14 cellular contexts compared by ENCODE assay signal in genomic region chr5:91848453-91848852, GRCh38.
DNase-seq lines count a peak whose midpoint lies in the region; ATAC-seq lines count a peak whose summit lies in the region.
"Had no signal": no experiment of that assay in that cellular context is flagged by ENCODE, and none has a peak within 500 bp of the region (broad histone marks: within the 10 kb centered on the region; RNA-seq: fewer than 3 reads in every experiment).

No MANE protein-coding gene starts in this region.

- no peak overlapping the region for H3K4me3 ChIP-seq in mesodermal cell (ENCODE audit: extremely low read depth, insufficient read depth, low read length, poor library complexity, severe bottlenecking)
- H3K4me3 ChIP-seq: HAP-1, left lung, prostate gland, upper lobe of left lung had no signal

- peak; percentile 10 for DNase-seq in GM03348 (ENCODE audit: low spot score)
- peak; percentile 86 for DNase-seq in NCI-H226
- DNase-seq in brain pericyte (ENCODE audit: low read depth, low spot score): peak; percentile 44
- DNase-seq in SHP77 treated with DMSO at 0.1 percent for 48 hours (lab: John Stamatoyannopoulos, UW): no peak
- no peak for DNase-seq in NCI-H1930 (lab: John Stamatoyannopoulos, UW)
- DNase-seq in NCI-H2171 treated with DMSO at 0.1 percent for 48 hours (lab: John Stamatoyannopoulos, UW): no peak
- DNase-seq: activated CD4-positive, alpha-beta T cell treated with anti-CD3 and anti-CD28 coated beads, Interleukin-2, amount 50 U/mL, for 1 hour; left lung; NCI-H187 treated with DMSO at 0.1 percent for 48 hours; upper lobe of left lung had no signal

- no peaks in the 10 kb centered on the region for H3K36me3 ChIP-seq in mesodermal cell (ENCODE audit: control insufficient read depth, insufficient read depth, low read length)
- H3K36me3 ChIP-seq: HAP-1, left lung, prostate gland, upper lobe of left lung had no signal

- no peak for ATAC-seq in HG03045 (IDR thresholded peaks at IDR 0.05; ENCODE audit: unreplicated experiment)
- ATAC-seq: left lung had no signal

- H3K9me3 ChIP-seq in mesodermal cell (ENCODE audit: control insufficient read depth, low read length): no peaks in the 10 kb centered on the region
- H3K9me3 ChIP-seq: HAP-1, left lung, prostate gland, upper lobe of left lung had no signal

- H3K27ac ChIP-seq in mesodermal cell (ENCODE audit: low read depth, low read length, severe bottlenecking): peak overlapping the region; percentile 90
- H3K27ac ChIP-seq: left lung, prostate gland, upper lobe of left lung had no signal

- no CpG with 5 or more reads among the region's 3 CpGs for WGBS in mesodermal cell (ENCODE audit: insufficient coverage in 2 of 2), 2 experiments

- H3K4me1 ChIP-seq in mesodermal cell (ENCODE audit: control insufficient read depth, insufficient read depth, low read length, poor library complexity, severe bottlenecking): peaks cover 13% of the 10 kb centered on the region
- H3K4me1 ChIP-seq: HAP-1, left lung, prostate gland, upper lobe of left lung had no signal

Comparison
In these comparisons a context has a peak if more than half of its experiments do, and no peak if none do; other contexts are left out.
1. DNase-seq: peak in GM03348 (single experiment), NCI-H226 (single experiment) and brain pericyte (single experiment); none in SHP77 treated with DMSO at 0.1 percent for 48 hours (single experiment), NCI-H1930 (0 of 2) and NCI-H2171 treated with DMSO at 0.1 percent for 48 hours (single experiment).